In the genomic region with DNA sequence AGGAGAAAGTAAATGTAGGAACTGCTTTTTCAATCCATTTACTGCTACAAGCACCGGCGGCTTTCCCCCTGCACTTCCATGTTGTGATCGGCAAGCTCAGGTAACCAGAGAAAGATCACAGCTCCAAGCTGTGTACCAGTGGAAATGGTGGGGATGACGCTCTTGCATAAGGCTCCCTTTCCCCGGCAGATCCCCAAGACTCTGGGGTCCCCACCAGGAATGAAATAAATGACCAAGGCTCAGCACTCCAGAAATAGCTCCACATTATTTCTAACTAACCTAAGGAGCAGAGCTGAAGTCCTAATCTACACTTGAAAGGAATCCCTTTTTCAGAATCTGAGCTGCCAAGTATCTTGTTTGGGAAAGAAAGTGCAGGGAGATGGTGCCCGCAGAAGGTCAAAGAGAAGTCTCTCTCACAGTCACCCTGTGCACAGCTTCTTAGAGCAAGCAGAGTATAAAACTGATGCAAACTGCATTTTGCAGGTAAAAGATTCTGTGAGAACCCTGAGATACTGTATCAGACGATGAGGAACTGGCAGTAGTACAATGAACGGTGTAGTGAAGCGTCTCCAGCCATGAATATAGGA, we compare ENCODE assay signal across 8 cellular contexts. TPM values are rescaled to one million over a fixed set of nuclear protein-coding genes. Genes with fewer than 3 reads are reported as not detected.
DNase-seq lines count a peak whose midpoint lies in the region; ATAC-seq and TF ChIP-seq lines count a peak whose summit lies in the region.

No MANE protein-coding gene starts in this region.

- no peaks in the 10 kb centered on the region for H3K9me3 ChIP-seq in tibial artery

- H3K36me3 ChIP-seq in tibial artery = no peaks in the 10 kb centered on the region

- DNase-seq in D341Med (ENCODE audit: low spot score) = peak; percentile 45
- DNase-seq in activated naive CD4-positive, alpha-beta T cell treated with anti-CD3 and anti-CD28 coated beads, Interleukin-2, amount 50 U/mL, for 72 hours (ENCODE audit: low spot score in 2 of 2) = no peak
- no peak for DNase-seq in left colon
- no peak for DNase-seq in tibial artery
- no peak for DNase-seq in activated effector memory CD4-positive, alpha-beta T cell treated with anti-CD3 and anti-CD28 coated beads, Interleukin-2, amount 50 U/mL, for 16 hours
- no peak for DNase-seq in NCI-H2081 treated with DMSO at 0.1 percent for 48 hours (lab: John Stamatoyannopoulos, UW)
- no peak for DNase-seq in stimulated activated CD4-positive, alpha-beta T cell treated with anti-CD3 and anti-CD28 coated beads, Interleukin-4, amount 100 ng/mL, for 24 hours

- peak; percentile 17 for ATAC-seq in HG03354 (IDR thresholded peaks at IDR 0.05; ENCODE audit: poor library complexity, severe bottlenecking, unreplicated experiment)
- peak; percentile 4 to 10 for ATAC-seq in activated naive CD4-positive, alpha-beta T cell treated with anti-CD3 and anti-CD28 coated beads, Interleukin-2, amount 50 U/mL, for 72 hours
- ATAC-seq in left colon = peak; percentile 21

- H3K27ac Mint-ChIP-seq in activated naive CD4-positive, alpha-beta T cell treated with anti-CD3 and anti-CD28 coated beads, Interleukin-2, amount 50 U/mL, for 72 hours = peak overlapping the region; percentile 86 to 95

- H3K27me3 ChIP-seq in tibial artery = no peaks in the 10 kb centered on the region

- peaks cover 0 to 66% (median 36%) of the 10 kb centered on the region in 4 donors for H3K4me1 ChIP-seq in tibial artery

- intact Hi-C loops in left colon (cut with DNase I, micrococcal nuclease) (no loop called here), tibial artery (cut with DNase I; ENCODE audit: low total_unique reads) (no loop called here)

- H3K27ac ChIP-seq in tibial artery = peak overlapping the region; percentile 70 to 74

- TF ChIP-seq CTCF in tibial artery (IDR thresholded peaks at IDR 0.05) = no peak

- peaks cover 6 to 40% of the 10 kb centered on the region in 2 donors for H3K36me3 Mint-ChIP-seq in activated naive CD4-positive, alpha-beta T cell treated with anti-CD3 and anti-CD28 coated beads, Interleukin-2, amount 50 U/mL, for 72 hours

- H3K9me3 Mint-ChIP-seq in activated naive CD4-positive, alpha-beta T cell treated with anti-CD3 and anti-CD28 coated beads, Interleukin-2, amount 50 U/mL, for 72 hours = no peaks in the 10 kb centered on the region

- H3K4me3 ChIP-seq in tibial artery = peak overlapping the region; percentile 50 to 55

RNA-seq across cellular contexts. Expression of gene GRB2, which starts 11.1 kb away (rescaled TPM):
- total RNA-seq in activated naive CD4-positive, alpha-beta T cell treated with anti-CD3 and anti-CD28 coated beads, Interleukin-2, amount 50 U/mL, for 72 hours = 100 to 1,000 TPM; 163 to 180 TPM
- 100 to 1,000 TPM; 112 to 117 TPM for total RNA-seq in left colon
